In the genomic region with DNA sequence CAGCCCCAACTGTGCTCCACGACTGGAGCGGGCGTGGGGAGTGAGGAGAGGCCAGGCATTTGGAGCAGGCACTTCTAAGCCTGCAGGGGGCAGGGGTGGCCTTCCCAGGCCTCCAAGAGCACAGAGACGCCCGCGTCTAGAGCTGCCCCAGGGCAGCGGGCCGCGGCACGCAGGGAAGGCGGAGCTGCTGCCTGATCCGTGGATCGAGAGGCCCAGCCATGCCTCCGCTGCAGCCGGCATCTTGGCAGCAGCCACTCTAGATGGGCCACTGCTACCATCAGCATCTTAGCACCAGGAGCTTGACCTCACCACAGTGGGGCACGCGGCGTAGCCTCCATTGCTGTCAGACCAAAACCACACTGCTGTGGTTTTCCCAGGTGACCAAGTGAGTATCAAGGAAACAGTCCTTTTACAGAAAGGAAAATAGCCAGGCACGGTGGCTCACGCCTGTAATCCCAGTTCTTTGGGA, we compare ENCODE assay signal across 8 cellular contexts. TPM values are rescaled to one million over a fixed set of nuclear protein-coding genes. Genes with fewer than 3 reads are reported as not detected.
DNase-seq lines count a peak whose midpoint lies in the region; ATAC-seq and TF ChIP-seq lines count a peak whose summit lies in the region.

No MANE protein-coding gene starts in this region.

- no peaks in the 10 kb centered on the region for H3K4me1 ChIP-seq in osteoblast (ENCODE audit: insufficient read depth, low read length)

- H3K27me3 ChIP-seq in osteoblast (ENCODE audit: insufficient read depth, low read length): no peaks in the 10 kb centered on the region

- H3K36me3 ChIP-seq in osteoblast (ENCODE audit: insufficient read depth, low read length): no peaks in the 10 kb centered on the region

- peak overlapping the region; percentile 51 for H3K4me3 ChIP-seq in osteoblast (ENCODE audit: insufficient read depth, low read length)

- H3K4me2 ChIP-seq in osteoblast (ENCODE audit: insufficient read depth, low read length): peak overlapping the region; percentile 50

- no peaks in the 10 kb centered on the region for H4K20me1 ChIP-seq in osteoblast (ENCODE audit: insufficient read depth, low read length)

- H2AFZ ChIP-seq in osteoblast (ENCODE audit: low read length): peak overlapping the region; percentile 88

- no peak for ATAC-seq in HG03354 (IDR thresholded peaks at IDR 0.05; ENCODE audit: poor library complexity, severe bottlenecking, unreplicated experiment)
- no peak for ATAC-seq in HG03442 (IDR thresholded peaks at IDR 0.05; ENCODE audit: unreplicated experiment)

- no peak overlapping the region for H3K27ac ChIP-seq in osteoblast (ENCODE audit: low read depth, low read length)

- DNase-seq in GDM1 (lab: John Stamatoyannopoulos, UW) (peak; percentile 14), NCI-H1694 treated with DMSO at 0.1 percent for 48 hours (lab: John Stamatoyannopoulos, UW) (peak; percentile 75), activated T-cell treated with anti-CD3 and anti-CD28 coated beads for 48 hours (ENCODE audit: low read depth) (peak; percentile 53), foreskin melanocyte (peak; percentile 79), osteoblast (ENCODE audit: insufficient read length, low spot score, missing footprints) (peak; percentile 97), NCI-H2227 (lab: John Stamatoyannopoulos, UW; ENCODE audit: unreplicated experiment) (no peak)

- TF ChIP-seq CTCF in osteoblast (IDR thresholded peaks at IDR 0.05; ENCODE audit: extremely low read depth, low read depth, low read length): peak; percentile 54

- no peaks in the 10 kb centered on the region for H3K9me3 ChIP-seq in osteoblast (ENCODE audit: low read depth, low read length)

- H3K79me2 ChIP-seq in osteoblast (ENCODE audit: insufficient read depth, low read length): no peaks in the 10 kb centered on the region

RNA-seq across cellular contexts. Expression of a gene that starts 20.4 kb away (rescaled TPM):
- 66.2 and 66.3 TPM in 2 replicates for total RNA-seq in osteoblast

RNA-seq across cellular contexts. Expression of a gene that starts 29.8 kb away (rescaled TPM):
- 8.3 and 9.1 TPM in 2 replicates for total RNA-seq in osteoblast

RNA-seq across cellular contexts. Expression of a gene that starts 47.8 kb away (rescaled TPM):
- 10.1 and 13.8 TPM in 2 replicates for total RNA-seq in osteoblast
